14 cellular contexts compared by ENCODE assay signal in the genomic region with DNA sequence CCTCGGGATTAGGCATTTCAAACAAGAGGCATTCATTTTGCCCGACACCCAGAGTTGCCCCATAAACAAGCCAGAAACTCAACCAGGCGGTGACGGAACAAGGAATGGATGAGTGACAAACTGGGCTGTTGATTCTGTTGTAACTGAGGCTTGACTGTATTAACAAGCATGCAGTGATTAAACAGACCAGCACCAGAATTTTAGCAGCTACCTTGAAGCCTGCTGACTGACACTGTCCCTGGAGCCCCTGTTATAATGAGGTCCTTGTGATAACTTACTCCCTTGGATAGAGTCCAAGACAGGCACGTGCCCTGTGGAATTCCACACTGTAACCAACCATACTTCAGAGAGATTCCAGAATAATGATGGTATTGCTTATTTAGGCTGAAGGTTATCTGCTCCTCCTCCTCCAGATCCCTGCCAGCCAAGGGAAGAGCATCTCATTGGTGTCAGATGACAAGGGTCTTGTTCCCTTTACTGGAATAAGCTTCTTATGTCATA.
A peak's percentile ranks its signal among the peaks of the same experiment; 100 is the strongest.
DNase-seq lines count a peak whose midpoint lies in the region; ATAC-seq and FAIRE-seq lines count a peak whose summit lies in the region.
"Had no signal": no experiment of that assay in that cellular context is flagged by ENCODE, and none has a peak within 500 bp of the region (broad histone marks: within the 10 kb centered on the region; RNA-seq: fewer than 3 reads in every experiment).

No MANE protein-coding gene starts in this region.

- no peaks in the 10 kb centered on the region for H3K9me3 Mint-ChIP-seq in activated CD8-positive, alpha-beta T cell treated with anti-CD3 and anti-CD28 coated beads, Interleukin-2, amount 10 ng/mL, durations not matched to agents 7 days and 5 days (ENCODE audit: insufficient read depth)
- H3K9me3 Mint-ChIP-seq: activated CD4-positive, alpha-beta memory T cell treated with anti-CD3 and anti-CD28 coated beads, Interleukin-2, amount 10 ng/mL, durations not matched to agents 7 days and 5 days had no signal

- no peak overlapping the region for H3K27ac Mint-ChIP-seq in activated CD8-positive, alpha-beta T cell treated with anti-CD3 and anti-CD28 coated beads, Interleukin-2, amount 10 ng/mL, durations not matched to agents 7 days and 5 days
- H3K27ac Mint-ChIP-seq: activated CD4-positive, alpha-beta memory T cell treated with anti-CD3 and anti-CD28 coated beads, Interleukin-2, amount 10 ng/mL, durations not matched to agents 7 days and 5 days; B cell had no signal

- peak overlapping the region; percentile 35 for H3K4me3 ChIP-seq in skeletal muscle satellite cell (ENCODE audit: low read length)
- no peak overlapping the region for H3K4me3 ChIP-seq in effector memory CD4-positive, alpha-beta T cell (ENCODE audit: insufficient read depth, low read depth, low read length, poor library complexity, severe bottlenecking)
- H3K4me3 ChIP-seq: lung had no signal

- H3K9ac ChIP-seq in skeletal muscle satellite cell (ENCODE audit: low read depth, low read length), result peak overlapping the region; percentile 53

- POLR2A ChIA-PET in activated CD8-positive, alpha-beta T cell treated with anti-CD3 and anti-CD28 coated beads, Interleukin-2, amount 10 ng/mL, durations not matched to agents 7 days and 5 days (lab: Charles Lee), result no interaction called here

- FAIRE-seq in RCC 7860 (lab: Jason Lieb, UNC), result peak; percentile 56

- H3K4me1 Mint-ChIP-seq in activated CD8-positive, alpha-beta T cell treated with anti-CD3 and anti-CD28 coated beads, Interleukin-2, amount 10 ng/mL, durations not matched to agents 7 days and 5 days (ENCODE audit: low read depth), result peaks cover 17% of the 10 kb centered on the region

- H3K4me1 ChIP-seq in skeletal muscle satellite cell (ENCODE audit: control insufficient read depth, insufficient read depth, low read length), result peaks cover 43% of the 10 kb centered on the region
- H3K4me1 ChIP-seq in effector memory CD4-positive, alpha-beta T cell (ENCODE audit: control insufficient read depth, insufficient read depth, low read length, poor library complexity, severe bottlenecking), result no peaks in the 10 kb centered on the region

- ATAC-seq in activated CD8-positive, alpha-beta T cell treated with anti-CD3 and anti-CD28 coated beads, Interleukin-2, amount 10 ng/mL, durations not matched to agents 7 days and 5 days, result no peak

- H3K27me3 Mint-ChIP-seq in activated CD8-positive, alpha-beta T cell treated with anti-CD3 and anti-CD28 coated beads, Interleukin-2, amount 10 ng/mL, durations not matched to agents 7 days and 5 days (ENCODE audit: low read depth), result no peaks in the 10 kb centered on the region
- H3K27me3 Mint-ChIP-seq: B cell had no signal

- no peaks in the 10 kb centered on the region for H3K27me3 ChIP-seq in skeletal muscle satellite cell (ENCODE audit: control insufficient read depth, insufficient read depth, low read length)
- H3K27me3 ChIP-seq in effector memory CD4-positive, alpha-beta T cell (replicated peaks; ENCODE audit: control insufficient read depth, insufficient read depth, low read length, poor library complexity, severe bottlenecking), result no peaks in the 10 kb centered on the region

- no peaks in the 10 kb centered on the region for H3K36me3 Mint-ChIP-seq in activated CD8-positive, alpha-beta T cell treated with anti-CD3 and anti-CD28 coated beads, Interleukin-2, amount 10 ng/mL, durations not matched to agents 7 days and 5 days (ENCODE audit: low read depth)

- CTCF ChIA-PET in activated CD8-positive, alpha-beta T cell treated with anti-CD3 and anti-CD28 coated beads, Interleukin-2, amount 10 ng/mL, durations not matched to agents 7 days and 5 days (lab: Charles Lee), result interaction anchor here (1.7 to 2.8 kb wide), 2 partner anchors 413 to 432 kb away, joined by 7 to 17 read pairs; no protein-coding TSS in a partner anchor

- H3K9me3 ChIP-seq in skeletal muscle satellite cell (replicated peaks; ENCODE audit: low read length), result no peaks in the 10 kb centered on the region
- H3K9me3 ChIP-seq in effector memory CD4-positive, alpha-beta T cell (ENCODE audit: control insufficient read depth, low read length), result no peaks in the 10 kb centered on the region

- DNase-seq in NCI-H1417 (lab: John Stamatoyannopoulos, UW), result peak in 2 of 3 experiments; percentile 18 to 30
- no peak for DNase-seq in NCI-H1417 treated with DMSO at 0.1 percent for 48 hours (lab: John Stamatoyannopoulos, UW)
- DNase-seq in RCC 7860 (ENCODE audit: low spot score), result peak; percentile 91
- peak; percentile 65 for DNase-seq in foreskin melanocyte
- DNase-seq in activated CD8-positive, alpha-beta T cell treated with anti-CD3 and anti-CD28 coated beads, Interleukin-2, amount 10 ng/mL, durations not matched to agents 7 days and 5 days, result no peak
- DNase-seq in effector memory CD4-positive, alpha-beta T cell, result no peak
- no peak for DNase-seq in stimulated activated CD4-positive, alpha-beta T cell treated with anti-CD3 and anti-CD28 coated beads, Interleukin-4, amount 100 ng/mL, for 1 hour
- DNase-seq: activated CD4-positive, alpha-beta memory T cell treated with anti-CD3 and anti-CD28 coated beads, Interleukin-2, amount 10 ng/mL, durations not matched to agents 7 days and 5 days; cortex of kidney; NCI-H446 treated with DMSO at 0.1 percent for 48 hours; stimulated activated CD4-positive, alpha-beta T cell treated with anti-CD3 and anti-CD28 coated beads, Interleukin-2, amount 100 ng/mL, for 48 hours had no signal

- peak overlapping the region; percentile 24 for H3K4me2 ChIP-seq in skeletal muscle satellite cell (ENCODE audit: low read length)

- no peaks in the 10 kb centered on the region for H3K36me3 ChIP-seq in skeletal muscle satellite cell (ENCODE audit: insufficient read depth, low read length)
- no peaks in the 10 kb centered on the region for H3K36me3 ChIP-seq in effector memory CD4-positive, alpha-beta T cell (ENCODE audit: control insufficient read depth, insufficient read depth, low read length)

- H3K4me3 Mint-ChIP-seq in activated CD8-positive, alpha-beta T cell treated with anti-CD3 and anti-CD28 coated beads, Interleukin-2, amount 10 ng/mL, durations not matched to agents 7 days and 5 days, result no peak overlapping the region
- H3K4me3 Mint-ChIP-seq: activated CD4-positive, alpha-beta memory T cell treated with anti-CD3 and anti-CD28 coated beads, Interleukin-2, amount 10 ng/mL, durations not matched to agents 7 days and 5 days; B cell had no signal

- H3K27ac ChIP-seq in effector memory CD4-positive, alpha-beta T cell (ENCODE audit: insufficient read depth, low read length, poor library complexity, severe bottlenecking), result no peak overlapping the region

Comparison
In these comparisons a context has a peak if more than half of its experiments do, and no peak if none do; other contexts are left out.
1. DNase-seq: peak in NCI-H1417 (2 of 3), RCC 7860 (single experiment) and foreskin melanocyte (single experiment); none in NCI-H1417 treated with DMSO at 0.1 percent for 48 hours (single experiment), activated CD8-positive, alpha-beta T cell treated with anti-CD3 and anti-CD28 coated beads, Interleukin-2, amount 10 ng/mL, durations not matched to agents 7 days and 5 days (single experiment), effector memory CD4-positive, alpha-beta T cell (0 of 3) and stimulated activated CD4-positive, alpha-beta T cell treated with anti-CD3 and anti-CD28 coated beads, Interleukin-4, amount 100 ng/mL, for 1 hour (single experiment).